ENCODE assay signal across 9 cellular contexts in genomic region chr1:192575499-192576189, GRCh38. TPM values are rescaled to one million over a fixed set of nuclear protein-coding genes. Genes with fewer than 3 reads are reported as not detected.
DNase-seq lines count a peak whose midpoint lies in the region; ATAC-seq and TF ChIP-seq lines count a peak whose summit lies in the region.
"Had no signal": no experiment of that assay in that cellular context is flagged by ENCODE, and none has a peak within 500 bp of the region (broad histone marks: within the 10 kb centered on the region; RNA-seq: fewer than 3 reads in every experiment).

Gene RGS1 (plus strand): TSS chr1:192575773. CDS start chr1:192575793, 20 bp downstream.

- H3K27me3 ChIP-seq in right lobe of liver: no peaks in the 10 kb centered on the region
- H3K27me3 ChIP-seq: gastrocnemius medialis had no signal

- no peaks in the 10 kb centered on the region for H3K4me1 ChIP-seq in right lobe of liver
- H3K4me1 ChIP-seq: gastrocnemius medialis had no signal

- no peak for TF ChIP-seq CTCF in GM12865 (IDR thresholded peaks at IDR 0.05; ENCODE audit: insufficient read depth, low read depth, low read length, missing control alignments)
- no peak for TF ChIP-seq CTCF in NB4 (IDR thresholded peaks at IDR 0.05; ENCODE audit: low read depth, low read length)
- no peak for TF ChIP-seq CTCF in right lobe of liver (IDR thresholded peaks at IDR 0.05)

- 59% methylated on average over 7 of the region's 7 CpGs for WGBS in right lobe of liver (ENCODE audit: insufficient coverage, low coverage, low lambda C conversion rate, missing lambda C conversion rate)

- intact Hi-C loops in right lobe of liver (cut with DNase I): no loop called here

- no peak within 1 kb of the TSS for H3K27ac ChIP-seq in right lobe of liver
- H3K27ac ChIP-seq: gastrocnemius medialis had no signal

- H3K36me3 ChIP-seq in right lobe of liver: no peaks in the 10 kb centered on the region
- H3K36me3 ChIP-seq: gastrocnemius medialis had no signal

- H3K4me3 ChIP-seq in GM12865 (ENCODE audit: low read depth, low read length) (peak within 1 kb of the TSS; percentile 85), NB4 (ENCODE audit: low read depth, low read length) (peak within 1 kb of the TSS; percentile 59), right lobe of liver (peak within 1 kb of the TSS in 1 of 3 donors; percentile 0)
- H3K4me3 ChIP-seq: gastrocnemius medialis had no signal

- ATAC-seq in GM21786 (IDR thresholded peaks at IDR 0.05; ENCODE audit: unreplicated experiment) (peak; percentile 76), right lobe of liver (peak; percentile 54 to 66 (median 62))
- ATAC-seq: gastrocnemius medialis had no signal

- H3K9me3 ChIP-seq in right lobe of liver: peaks cover 0 to 2% (median 0%) of the 10 kb centered on the region in 4 donors
- H3K9me3 ChIP-seq: gastrocnemius medialis had no signal

- DNase-seq in GM12865 (ENCODE audit: low read depth) (peak; percentile 94), NB4 (ENCODE audit: low read depth) (peak; percentile 90), right lobe of liver (peak in 1 of 3 donors; percentile 27), middle frontal gyrus (ENCODE audit: extremely low spot score, low spot score) (no peak), DMS153 treated with DMSO at 0.1 percent for 48 hours (lab: John Stamatoyannopoulos, UW; ENCODE audit: unreplicated experiment) (no peak)
- peak; percentile 56 to 57 for DNase-seq in activated T-cell treated with anti-CD3 and anti-CD28 coated beads, Interleukin-2, amount 50 U/mL, for 48 hours
- peak; percentile 21 to 79 (median 51) for DNase-seq in stimulated activated naive CD4-positive, alpha-beta T cell (lab: John Stamatoyannopoulos, UW)

- TF ChIP-seq POLR2A in NB4 (IDR thresholded peaks at IDR 0.05; ENCODE audit: extremely low read depth, insufficient read length) (peak; percentile 78), right lobe of liver (IDR thresholded peaks at IDR 0.05) (peak; percentile 90)

RNA-seq across cellular contexts. Expression of gene RGS1, which starts in this region (rescaled TPM):
- total RNA-seq in right lobe of liver: 10 to 100 TPM in 3 of 6 experiments, 1 to 10 TPM in 3; 2.6 to 29.8 (median 9.5) TPM

Comparison
In these comparisons a context has a peak if more than half of its experiments do, and no peak if none do; other contexts are left out.
1. DNase-seq: peak in GM12865 (single experiment), NB4 (single experiment), activated T-cell treated with anti-CD3 and anti-CD28 coated beads, Interleukin-2, amount 50 U/mL, for 48 hours (2 of 2) and stimulated activated naive CD4-positive, alpha-beta T cell (6 of 6); none in middle frontal gyrus (single experiment) and DMS153 treated with DMSO at 0.1 percent for 48 hours (single experiment).